Comparison of ENCODE assay signal across 2 cellular contexts in the genomic region with DNA sequence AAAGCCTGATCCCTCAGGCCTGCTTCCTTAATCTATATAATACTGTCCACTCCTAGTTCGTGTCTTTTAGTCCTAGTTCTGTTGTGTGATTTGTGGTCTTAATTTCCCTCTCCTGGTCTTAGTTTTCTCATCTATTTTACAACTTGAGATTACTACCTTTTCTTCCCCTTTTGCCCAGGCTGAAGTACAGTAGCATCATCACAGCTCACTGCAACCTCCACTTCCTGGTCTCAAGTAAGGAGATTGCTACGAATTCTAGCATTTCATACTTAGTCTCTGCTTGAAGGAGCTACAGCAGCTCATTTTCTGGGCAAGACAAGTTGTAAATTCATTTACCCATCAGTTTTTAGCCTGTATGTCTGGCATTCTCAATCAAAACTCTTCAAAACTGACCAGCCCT.
TF ChIP-seq lines count a peak whose summit lies in the region.

No MANE protein-coding gene starts in this region.

TF ChIP-seq in SK-N-SH, 30 proteins besides CTCF, POLR2A, EP300 and RAD21:
- TF ChIP-seq, protein P1, sequence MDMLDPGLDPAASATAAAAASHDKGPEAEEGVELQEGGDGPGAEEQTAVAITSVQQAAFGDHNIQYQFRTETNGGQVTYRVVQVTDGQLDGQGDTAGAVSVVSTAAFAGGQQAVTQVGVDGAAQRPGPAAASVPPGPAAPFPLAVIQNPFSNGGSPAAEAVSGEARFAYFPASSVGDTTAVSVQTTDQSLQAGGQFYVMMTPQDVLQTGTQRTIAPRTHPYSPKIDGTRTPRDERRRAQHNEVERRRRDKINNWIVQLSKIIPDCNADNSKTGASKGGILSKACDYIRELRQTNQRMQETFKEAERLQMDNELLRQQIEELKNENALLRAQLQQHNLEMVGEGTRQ (IDR thresholded peaks at IDR 0.05; ENCODE audit: borderline replicate concordance, low read depth, low read length), result no peak
- TF ChIP-seq TCF12 (IDR thresholded peaks at IDR 0.05) (no peak), SMC3 (IDR thresholded peaks at IDR 0.05; ENCODE audit: low read depth, low read length) (no peak), MEF2A (IDR thresholded peaks at IDR 0.05; ENCODE audit: borderline replicate concordance, low read depth) (no peak), ELF1 (IDR thresholded peaks at IDR 0.05) (no peak), GATA2 (CRISPR knock-in tag; IDR thresholded peaks at IDR 0.05) (no peak), NFIC (IDR thresholded peaks at IDR 0.05; ENCODE audit: borderline replicate concordance) (no peak), POLR2AphosphoS5 (IDR thresholded peaks at IDR 0.05; ENCODE audit: low read depth, low read length) (no peak), JUND (IDR thresholded peaks at IDR 0.05) (no peak), YY1 (IDR thresholded peaks at IDR 0.05; ENCODE audit: low read depth) (no peak), FOXJ3 (CRISPR knock-in tag; IDR thresholded peaks at IDR 0.05) (no peak)
- TF ChIP-seq, protein P2, sequence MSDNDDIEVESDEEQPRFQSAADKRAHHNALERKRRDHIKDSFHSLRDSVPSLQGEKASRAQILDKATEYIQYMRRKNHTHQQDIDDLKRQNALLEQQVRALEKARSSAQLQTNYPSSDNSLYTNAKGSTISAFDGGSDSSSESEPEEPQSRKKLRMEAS (IDR thresholded peaks at IDR 0.05; ENCODE audit: low read depth), result no peak

TF ChIP-seq in SK-N-SH treated with all-trans-retinoic acid at 6 μM for 48 hours, 23 proteins besides CTCF, POLR2A, EP300 and RAD21:
- TF ChIP-seq ZNF8 (CRISPR knock-in tag; IDR thresholded peaks at IDR 0.05) (no peak), ZNF565 (CRISPR knock-in tag; conservative IDR thresholded peaks at IDR 0.05; ENCODE audit: low read depth) (no peak), CSDC2 (CRISPR knock-in tag; IDR thresholded peaks at IDR 0.05) (no peak), GLIS3 (CRISPR knock-in tag; IDR thresholded peaks at IDR 0.05) (no peak), ZFP3 (CRISPR knock-in tag; IDR thresholded peaks at IDR 0.05) (no peak), ZC3H10 (CRISPR knock-in tag; IDR thresholded peaks at IDR 0.05) (no peak), ARNTL (CRISPR knock-in tag; IDR thresholded peaks at IDR 0.05; ENCODE audit: borderline replicate concordance, low read depth) (no peak), BACH2 (CRISPR knock-in tag; IDR thresholded peaks at IDR 0.05; ENCODE audit: borderline replicate concordance) (no peak), RARB (CRISPR knock-in tag; IDR thresholded peaks at IDR 0.05) (no peak), TCF4 (CRISPR knock-in tag; IDR thresholded peaks at IDR 0.05; ENCODE audit: borderline replicate concordance) (no peak), OSR1 (CRISPR knock-in tag; IDR thresholded peaks at IDR 0.05) (no peak)
- TF ChIP-seq, protein P3, sequence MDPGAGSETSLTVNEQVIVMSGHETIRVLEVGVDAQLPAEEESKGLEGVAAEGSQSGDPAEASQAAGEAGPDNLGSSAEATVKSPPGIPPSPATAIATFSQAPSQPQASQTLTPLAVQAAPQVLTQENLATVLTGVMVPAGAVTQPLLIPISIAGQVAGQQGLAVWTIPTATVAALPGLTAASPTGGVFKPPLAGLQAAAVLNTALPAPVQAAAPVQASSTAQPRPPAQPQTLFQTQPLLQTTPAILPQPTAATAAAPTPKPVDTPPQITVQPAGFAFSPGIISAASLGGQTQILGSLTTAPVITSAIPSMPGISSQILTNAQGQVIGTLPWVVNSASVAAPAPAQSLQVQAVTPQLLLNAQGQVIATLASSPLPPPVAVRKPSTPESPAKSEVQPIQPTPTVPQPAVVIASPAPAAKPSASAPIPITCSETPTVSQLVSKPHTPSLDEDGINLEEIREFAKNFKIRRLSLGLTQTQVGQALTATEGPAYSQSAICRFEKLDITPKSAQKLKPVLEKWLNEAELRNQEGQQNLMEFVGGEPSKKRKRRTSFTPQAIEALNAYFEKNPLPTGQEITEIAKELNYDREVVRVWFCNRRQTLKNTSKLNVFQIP (CRISPR knock-in tag; IDR thresholded peaks at IDR 0.05; ENCODE audit: borderline replicate concordance, low read depth), result no peak
